Comparison of ENCODE assay signal across 8 cellular contexts in the genomic region with DNA sequence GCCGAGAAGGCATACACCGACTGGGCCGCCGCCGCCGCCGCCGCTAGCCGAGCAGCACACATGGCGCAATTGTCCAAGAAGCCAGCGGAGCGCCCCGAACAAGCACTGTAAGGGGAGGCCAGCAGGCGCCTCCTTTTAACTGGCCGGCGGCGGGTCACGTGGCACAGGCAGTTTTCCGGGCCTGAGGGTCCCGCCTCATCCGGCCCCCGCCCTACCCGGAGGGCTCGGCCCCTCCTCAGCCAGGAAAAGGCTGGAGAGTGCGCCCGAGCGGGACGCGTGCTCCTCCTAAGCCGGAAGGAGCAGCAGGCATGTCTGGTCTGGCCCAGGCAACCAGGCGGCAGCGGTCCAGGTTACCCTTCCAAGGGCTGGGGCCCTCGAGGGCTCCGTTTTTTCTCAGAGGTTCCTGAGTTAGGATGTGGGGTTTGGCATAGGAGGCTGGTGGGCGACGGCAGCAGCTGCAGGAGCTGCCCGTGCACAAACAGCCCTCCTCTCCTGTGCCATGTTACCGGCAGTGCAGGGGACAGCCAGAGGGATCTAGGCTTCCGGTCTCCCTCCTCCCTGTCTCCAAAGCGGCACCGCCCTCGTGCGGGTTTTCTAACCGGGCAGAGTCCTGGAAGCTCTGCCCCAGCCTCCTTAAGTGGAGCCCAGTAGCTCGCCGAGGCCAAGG. TPM values are rescaled to one million over a fixed set of nuclear protein-coding genes. Genes with fewer than 3 reads are reported as not detected.
DNase-seq lines count a peak whose midpoint lies in the region; ATAC-seq and TF ChIP-seq lines count a peak whose summit lies in the region.

A gene (minus strand): TSS at position 137 of the 667 bp plus-strand sequence. CDS start 75 bp downstream, at position 62.

- peak within 1 kb of the TSS; percentile 85 for H3K4me3 ChIP-seq in Jurkat, Clone E6-1 (ENCODE audit: low read length)
- H3K4me3 ChIP-seq in Panc1 (ENCODE audit: low read depth in 2 of 2, low read length in 2 of 2): peak within 1 kb of the TSS; percentile 69 to 85
- H3K4me3 ChIP-seq in muscle layer of colon (ENCODE audit: low read depth in 1 of 2, low read length in 2 of 2): peak within 1 kb of the TSS; percentile 82 to 85

- H3K9ac ChIP-seq in muscle layer of colon (ENCODE audit: low read length): peak within 1 kb of the TSS; percentile 63

- H3K27ac ChIP-seq in Panc1 (ENCODE audit: low read length) (peak within 1 kb of the TSS; percentile 92), muscle layer of colon (ENCODE audit: low read depth, low read length) (peak within 1 kb of the TSS; percentile 99)

- H3K4me1 ChIP-seq in Panc1 (ENCODE audit: control insufficient read depth, insufficient read depth, low read length): peaks cover 12% of the 10 kb centered on the region
- peaks cover 22% of the 10 kb centered on the region for H3K4me1 ChIP-seq in muscle layer of colon (ENCODE audit: insufficient read depth, low read length)

- ATAC-seq in GM21529 (IDR thresholded peaks at IDR 0.05; ENCODE audit: unreplicated experiment) (peak; percentile 89), Panc1 (peak; percentile 96), esophagus mucosa (peak; percentile 95)

- BruUV-seq in Panc1 (replicated peaks; lab: Mats Ljungman, UMichigan): no TSS peak

- H3K9me3 ChIP-seq in Panc1 (ENCODE audit: control insufficient read depth, insufficient read depth, low read depth, low read length): no peaks in the 10 kb centered on the region
- H3K9me3 ChIP-seq in muscle layer of colon (ENCODE audit: low read length): no peaks in the 10 kb centered on the region

- in situ Hi-C loops in Panc1 (cut with HindIII; ENCODE audit: low pct_unique_long_range_greater_than_20kb, low sequenced_read_pairs): no loop called here

- DNase-seq in DMS114 treated with DMSO at 0.1 percent for 48 hours (lab: John Stamatoyannopoulos, UW; ENCODE audit: unreplicated experiment) (peak; percentile 85), Panc1 (ENCODE audit: low read depth, low spot score) (peak; percentile 45)
- peak; percentile 88 for DNase-seq in Jurkat, Clone E6-1 (ENCODE audit: low read depth, low spot score)
- DNase-seq in activated T-cell treated with anti-CD3 and anti-CD28 coated beads, Interleukin-2, amount 50 U/mL, for 48 hours: peak; percentile 92
- peak; percentile 68 for DNase-seq in stimulated activated CD8-positive, alpha-beta memory T cell treated with anti-CD3 and anti-CD28 coated beads, Interleukin-7, amount 100 ng/mL, for 24 hours (ENCODE audit: low read depth)

- TF ChIP-seq CTCF in Panc1 (IDR thresholded peaks at IDR 0.05): no peak

- intact Hi-C loops in Panc1 (cut with micrococcal nuclease; ENCODE audit: unreplicated experiment): no loop called here

- CTCF ChIA-PET in Panc1 (lab: Charles Lee): interaction anchor here (0.7 kb wide), 1 partner anchor 61 kb away, joined by 3 read pairs; no protein-coding TSS in a partner anchor

- POLR2A ChIA-PET in Panc1 (lab: Charles Lee): no interaction called here

- no peaks in the 10 kb centered on the region for H3K27me3 ChIP-seq in Panc1 (ENCODE audit: control insufficient read depth, insufficient read depth, low read length)
- H3K27me3 ChIP-seq in muscle layer of colon (ENCODE audit: control insufficient read depth in 1 of 2, insufficient read depth in 2 of 2, low read length in 2 of 2): no peaks in the 10 kb centered on the region

- H3K36me3 ChIP-seq in Panc1 (ENCODE audit: control insufficient read depth, insufficient read depth, low read length) (peaks cover 3% of the 10 kb centered on the region), muscle layer of colon (ENCODE audit: insufficient read depth, low read length) (peaks cover 49% of the 10 kb centered on the region)

RNA-seq across cellular contexts. Expression of the gene that starts here (rescaled TPM):
- 208 TPM for polyA plus RNA-seq in Jurkat, Clone E6-1 (2012; ENCODE audit: insufficient read depth, insufficient read length)
- total RNA-seq in Panc1 (2021; ENCODE audit: unreplicated experiment) (102 TPM), esophagus mucosa (296 TPM)
- polyA plus RNA-seq in Panc1 (2012; ENCODE audit: insufficient read length): 227 TPM

Comparison
In these comparisons a context has a peak if more than half of its experiments do, and no peak if none do; other contexts are left out.
1. Peak in every context shown above with its lines: DNase-seq, ATAC-seq, H3K4me3 ChIP-seq and H3K27ac ChIP-seq.